ENCODE assay signal across 15 cellular contexts in the genomic region with DNA sequence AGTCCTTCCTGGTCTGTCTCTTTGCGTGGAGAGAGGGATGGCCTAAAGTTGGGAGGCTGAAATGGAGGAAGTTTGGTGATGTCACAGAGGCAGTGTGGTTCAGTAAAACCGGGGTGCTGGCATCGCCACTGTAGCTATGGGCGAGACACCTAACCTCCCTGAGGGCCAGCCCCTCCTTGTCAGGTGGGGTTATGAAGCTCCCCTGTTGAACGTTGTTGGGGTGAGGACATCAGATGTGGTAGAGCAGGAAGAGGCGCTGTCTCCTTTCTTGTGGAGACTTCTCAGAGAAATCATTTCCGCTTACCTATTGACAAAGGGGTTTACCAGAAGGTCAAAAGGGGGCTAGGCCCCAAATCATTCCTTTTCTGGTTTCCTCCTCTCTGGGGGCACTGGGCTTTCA.
DNase-seq lines count a peak whose midpoint lies in the region; ATAC-seq and TF ChIP-seq lines count a peak whose summit lies in the region.
"Had no signal": no experiment of that assay in that cellular context is flagged by ENCODE, and none has a peak within 500 bp of the region (broad histone marks: within the 10 kb centered on the region; RNA-seq: fewer than 3 reads in every experiment).

No MANE protein-coding gene starts in this region.

- peak; percentile 99 for ATAC-seq in activated naive CD8-positive, alpha-beta T cell treated with anti-CD3 and anti-CD28 coated beads, Interleukin-2, amount 10 ng/mL, durations not matched to agents 7 days and 5 days (ENCODE audit: low read depth)
- no peak for ATAC-seq in GM19452 (IDR thresholded peaks at IDR 0.05; ENCODE audit: unreplicated experiment)

- H3K4me1 Mint-ChIP-seq in activated naive CD8-positive, alpha-beta T cell treated with anti-CD3 and anti-CD28 coated beads, Interleukin-2, amount 10 ng/mL, durations not matched to agents 7 days and 5 days: peaks cover 12% of the 10 kb centered on the region
- peaks cover 22% of the 10 kb centered on the region for H3K4me1 Mint-ChIP-seq in nephron progenitor cell

- H3K36me3 Mint-ChIP-seq in activated naive CD8-positive, alpha-beta T cell treated with anti-CD3 and anti-CD28 coated beads, Interleukin-2, amount 10 ng/mL, durations not matched to agents 7 days and 5 days: peaks cover 1% of the 10 kb centered on the region
- peaks cover 4% of the 10 kb centered on the region for H3K36me3 Mint-ChIP-seq in nephron progenitor cell (ENCODE audit: low read depth)

- peak; percentile 30 for DNase-seq in activated T-cell treated with anti-CD3 and anti-CD28 coated beads, Interleukin-2, amount 50 U/mL, for 1 hour
- DNase-seq in activated T-cell treated with anti-CD3 and anti-CD28 coated beads for 4 hours: no peak
- peak; percentile 7 for DNase-seq in T-helper 9 cell
- DNase-seq in activated naive CD8-positive, alpha-beta T cell treated with anti-CD3 and anti-CD28 coated beads, Interleukin-2, amount 10 ng/mL, durations not matched to agents 7 days and 5 days: peak; percentile 34
- no peak for DNase-seq in nephron progenitor cell
- DNase-seq in NCI-H146 (lab: John Stamatoyannopoulos, UW): no peak
- no peak for DNase-seq in DMS53 treated with DMSO at 0.1 percent for 48 hours (lab: John Stamatoyannopoulos, UW; ENCODE audit: unreplicated experiment)
- DNase-seq: amygdala; caudate nucleus; erythroblast; IMR-90; NCI-H1436 treated with DMSO at 0.1 percent for 48 hours; NCI-H526; stimulated activated CD4-positive, alpha-beta T cell treated with anti-CD3 and anti-CD28 coated beads, Interleukin-12 subunit alpha, Interleukin-12 subunit beta, amount 100 ng/mL, for 4 hours had no signal

- peaks cover 30% of the 10 kb centered on the region for H3K27me3 Mint-ChIP-seq in activated naive CD8-positive, alpha-beta T cell treated with anti-CD3 and anti-CD28 coated beads, Interleukin-2, amount 10 ng/mL, durations not matched to agents 7 days and 5 days
- H3K27me3 Mint-ChIP-seq in nephron progenitor cell (ENCODE audit: low read depth, poor library complexity): peaks cover 13% of the 10 kb centered on the region

- H3K27ac Mint-ChIP-seq in activated naive CD8-positive, alpha-beta T cell treated with anti-CD3 and anti-CD28 coated beads, Interleukin-2, amount 10 ng/mL, durations not matched to agents 7 days and 5 days: no peak overlapping the region
- H3K27ac Mint-ChIP-seq in nephron progenitor cell: peak overlapping the region; percentile 68

- peak overlapping the region; percentile 38 for H3K4me3 Mint-ChIP-seq in activated naive CD8-positive, alpha-beta T cell treated with anti-CD3 and anti-CD28 coated beads, Interleukin-2, amount 10 ng/mL, durations not matched to agents 7 days and 5 days
- H3K4me3 Mint-ChIP-seq in nephron progenitor cell: no peak overlapping the region

- TF ChIP-seq CTCF in nephron progenitor cell (IDR thresholded peaks at IDR 0.05): no peak

- peaks cover 6% of the 10 kb centered on the region for H3K9me3 Mint-ChIP-seq in activated naive CD8-positive, alpha-beta T cell treated with anti-CD3 and anti-CD28 coated beads, Interleukin-2, amount 10 ng/mL, durations not matched to agents 7 days and 5 days
- H3K9me3 Mint-ChIP-seq in nephron progenitor cell: peaks cover 26% of the 10 kb centered on the region

- POLR2A ChIA-PET in activated naive CD8-positive, alpha-beta T cell treated with anti-CD3 and anti-CD28 coated beads, Interleukin-2, amount 10 ng/mL, durations not matched to agents 7 days and 5 days (lab: Charles Lee): no interaction called here

Comparison
In these comparisons a context has a peak if more than half of its experiments do, and no peak if none do; other contexts are left out.
1. DNase-seq: peak in activated T-cell treated with anti-CD3 and anti-CD28 coated beads, Interleukin-2, amount 50 U/mL, for 1 hour (single experiment), T-helper 9 cell (single experiment) and activated naive CD8-positive, alpha-beta T cell treated with anti-CD3 and anti-CD28 coated beads, Interleukin-2, amount 10 ng/mL, durations not matched to agents 7 days and 5 days (single experiment); none in activated T-cell treated with anti-CD3 and anti-CD28 coated beads for 4 hours (single experiment), nephron progenitor cell (single experiment), NCI-H146 (single experiment) and DMS53 treated with DMSO at 0.1 percent for 48 hours (single experiment).